Comparison of ENCODE assay signal across 8 cellular contexts in the genomic region with DNA sequence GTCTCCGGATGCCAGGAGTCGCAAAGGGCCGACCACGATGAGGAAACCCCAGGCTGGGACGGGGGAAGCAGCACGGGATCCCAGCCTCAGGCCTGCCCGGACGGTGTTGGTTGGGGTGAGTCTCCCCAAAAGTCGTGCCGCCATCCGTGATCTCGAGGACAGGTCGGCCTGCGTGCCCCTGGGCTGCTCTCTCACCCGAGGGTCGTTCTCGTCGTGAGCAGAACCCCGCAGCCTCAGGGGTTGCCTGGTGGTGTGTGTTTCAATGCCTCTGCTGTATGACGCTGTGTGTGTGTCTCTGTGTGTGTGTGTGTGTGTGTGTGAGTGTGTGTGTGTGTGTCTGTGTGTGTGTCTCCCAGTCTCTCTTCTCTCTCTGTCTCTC.
DNase-seq lines count a peak whose midpoint lies in the region; ATAC-seq, FAIRE-seq and TF ChIP-seq lines count a peak whose summit lies in the region.
"Not testable (repeated sequence)": the region's sequence is repeated elsewhere in the genome, so short reads cannot be mapped to it uniquely, and the experiment has no call there.

No MANE protein-coding gene starts in this region.

- no CpG with 5 or more reads among the region's 20 CpGs for WGBS in esophagus muscularis mucosa
- 28% methylated on average over 6 of the region's 20 CpGs; no CpG with 5 or more reads in 1 of the 2 donors for WGBS in pancreas, 2 donors
- WGBS in testis, 2 donors = no CpG with 5 or more reads among the region's 20 CpGs

- H3K4me3 ChIP-seq in AG10803 (ENCODE audit: low read length) (peak overlapping the region; percentile 43), astrocyte of the spinal cord (ENCODE audit: low read depth, low read length) (peak overlapping the region; percentile 35), esophagus muscularis mucosa (peak overlapping the region; percentile 48 to 58 (median 50)), pancreas (peak overlapping the region in 2 of 4 donors; percentile 29 to 43), testis (peak overlapping the region; percentile 29 to 37)
- not testable (repeated sequence) for H3K4me3 ChIP-seq in WERI-Rb-1 (ENCODE audit: low read depth, low read length); kidney (ENCODE audit: low read length in 2 of 2)

- TF ChIP-seq EP300 in esophagus muscularis mucosa (IDR thresholded peaks at IDR 0.05) = not testable (repeated sequence)

- not testable (repeated sequence) for H3K36me3 ChIP-seq in WERI-Rb-1; esophagus muscularis mucosa; kidney (ENCODE audit: control insufficient read depth in 1 of 2, insufficient read depth in 2 of 2, low read length in 2 of 2); pancreas; testis (ENCODE audit: low read depth, missing control alignments)

- FAIRE-seq in kidney (lab: Jason Lieb, UNC); pancreas (lab: Jason Lieb, UNC): not testable (repeated sequence)

- not testable (repeated sequence) for H3K9me3 ChIP-seq in WERI-Rb-1 (ENCODE audit: severe bottlenecking); esophagus muscularis mucosa; kidney (ENCODE audit: control insufficient read depth in 1 of 2, low read length in 2 of 2); pancreas; testis

- not testable (repeated sequence) for ATAC-seq in pancreas

- not testable (repeated sequence) for H3K9ac ChIP-seq in kidney (ENCODE audit: low read length in 2 of 2)

- not testable (repeated sequence) for TF ChIP-seq POLR2A in esophagus muscularis mucosa (IDR thresholded peaks at IDR 0.05; ENCODE audit: low read depth); testis (IDR thresholded peaks at IDR 0.05)

- intact Hi-C loops in esophagus muscularis mucosa (cut with DNase I); kidney (cut with DNase I); pancreas (cut with DNase I); testis (cut with DNase I; ENCODE audit: low total_unique reads): not testable (repeated sequence)

- not testable (repeated sequence) for H3K27ac ChIP-seq in WERI-Rb-1; kidney (ENCODE audit: low read depth in 2 of 2, low read length in 2 of 2); testis
- H3K27ac ChIP-seq in esophagus muscularis mucosa (replicated peaks in 1 of 4) (peak overlapping the region in 3 of 4 donors; percentile 68 to 75 (median 72)), pancreas (peak overlapping the region in 2 of 4 donors; percentile 58)

- not testable (repeated sequence) for DNase-seq in AG10803 (ENCODE audit: low read depth); astrocyte of the spinal cord (ENCODE audit: low read depth, low spot score); esophagus muscularis mucosa (ENCODE audit: extremely low spot score); testis
- DNase-seq in WERI-Rb-1 (peak; percentile 4), activated T-cell treated with anti-CD3 and anti-CD28 coated beads for 24 hours (ENCODE audit: low read depth) (peak; percentile 0), kidney (peak; percentile 35), pancreas (peak; percentile 2 to 58 (median 10))

- in situ Hi-C loops in astrocyte of the spinal cord (cut with HindIII; ENCODE audit: low sequenced_read_pairs) = not testable (repeated sequence)

- not testable (repeated sequence) for TF ChIP-seq CTCF in AG10803 (conservative IDR thresholded peaks at IDR 0.05; ENCODE audit: low read length); WERI-Rb-1 (IDR thresholded peaks at IDR 0.05; ENCODE audit: low read depth, low read length); astrocyte of the spinal cord (IDR thresholded peaks at IDR 0.05; ENCODE audit: low read depth, low read length); esophagus muscularis mucosa (IDR thresholded peaks at IDR 0.05); kidney (IDR thresholded peaks at IDR 0.05; ENCODE audit: borderline replicate concordance, extremely low read depth, insufficient read depth); pancreas (IDR thresholded peaks at IDR 0.05); testis (IDR thresholded peaks at IDR 0.05)

- not testable (repeated sequence) for H3K27me3 ChIP-seq in WERI-Rb-1 (ENCODE audit: insufficient read depth, low read depth, severe bottlenecking); esophagus muscularis mucosa; pancreas; testis

- H3K4me1 ChIP-seq in esophagus muscularis mucosa; kidney (ENCODE audit: control insufficient read depth in 1 of 2, insufficient read depth in 1 of 2, low read depth in 1 of 2, low read length in 2 of 2); pancreas; testis: not testable (repeated sequence)
